In the genomic region with DNA sequence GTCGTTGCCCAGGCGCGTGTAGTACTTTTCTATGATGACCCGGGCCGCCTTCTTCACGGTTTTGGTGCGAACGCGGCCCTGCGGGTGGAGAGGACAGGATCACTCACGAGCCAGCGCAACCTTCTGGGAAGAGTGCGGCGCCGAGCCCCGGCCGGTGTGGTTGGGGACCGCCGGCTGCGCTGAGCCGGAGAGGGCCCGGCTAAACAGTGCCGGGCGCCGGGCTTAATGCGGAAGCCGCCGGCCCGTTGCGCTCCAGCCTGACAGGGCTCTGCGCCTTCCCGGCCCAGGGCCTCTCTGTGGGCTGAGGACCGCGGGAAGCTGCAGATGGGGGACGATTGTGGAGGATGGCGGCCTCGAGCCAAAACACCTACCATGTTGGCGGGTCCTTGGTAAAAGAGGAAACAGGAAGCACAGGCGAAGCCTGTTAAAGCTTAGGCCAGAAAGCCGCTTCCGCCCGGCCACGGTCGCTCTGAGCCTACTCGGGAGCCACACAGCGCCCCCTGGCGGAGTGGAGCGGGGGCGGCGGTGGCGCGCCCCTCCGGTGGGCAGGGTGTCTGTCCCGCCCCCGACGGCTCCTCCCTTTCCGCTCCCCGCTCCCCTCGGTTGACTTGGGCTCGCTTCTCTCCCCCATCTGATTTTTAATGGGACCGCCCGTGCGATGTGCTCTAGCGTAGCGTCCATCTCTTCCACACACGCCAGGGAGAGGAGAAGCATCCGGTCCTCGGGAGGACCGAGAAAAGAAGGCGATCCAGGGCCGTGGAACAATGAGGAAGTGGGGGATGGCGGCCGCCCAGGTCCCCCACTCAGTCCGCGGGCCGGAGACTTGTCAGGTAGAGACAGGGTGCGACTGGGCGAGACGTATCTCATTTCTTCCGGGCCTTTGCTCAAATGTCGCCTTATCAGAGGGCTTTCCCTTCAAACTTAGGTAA, we compare ENCODE assay signal across 8 cellular contexts. TPM values are rescaled to one million over a fixed set of nuclear protein-coding genes. Genes with fewer than 3 reads are reported as not detected.
DNase-seq lines count a peak whose midpoint lies in the region; ATAC-seq and TF ChIP-seq lines count a peak whose summit lies in the region.

Gene RPS17, minus strand, starts transcription at position 403 of the 929 bp plus-strand sequence. Its CDS starts 29 bp downstream, at position 374.

- H3K4me2 ChIP-seq in HCT116 (ENCODE audit: low read length), result peak within 1 kb of the TSS; percentile 98

- RAD21 ChIA-PET in HCT116 (lab: Charles Lee; ENCODE audit: low non-redundant PET in 1 of 2, low total read pairs in 2 of 2, uncharacterized antibody in 2 of 2, unreplicated experiment in 2 of 2), result interaction anchor here in 1 of 2 experiments (1.6 kb wide), 1 partner anchor 210 kb away, joined by 4 read pairs; no protein-coding TSS in a partner anchor

- H3K79me2 ChIP-seq in HCT116 (ENCODE audit: insufficient read depth, low read length), result peaks cover 42% of the 10 kb centered on the region

- peaks cover 8% of the 10 kb centered on the region for H3K9me3 Mint-ChIP-seq in glutamatergic neuron (ENCODE audit: unreplicated experiment)

- H3K27ac Mint-ChIP-seq in glutamatergic neuron (ENCODE audit: unreplicated experiment), result peak within 1 kb of the TSS; percentile 94

- no peaks in the 10 kb centered on the region for H3K9me2 ChIP-seq in HCT116 (ENCODE audit: insufficient read depth)

- CTCF ChIA-PET in HCT116 (lab: Charles Lee), result interaction anchor here (0.8 to 2.9 kb wide), 4 partner anchors 8 to 471 kb away, joined by 3 to 22 read pairs (median 3); no protein-coding TSS in a partner anchor

- H3K36me3 ChIP-seq in HCT116 (ENCODE audit: control insufficient read depth in 1 of 2, insufficient read depth in 2 of 2, low read length in 2 of 2), result peaks cover 27 to 45% of the 10 kb centered on the region in 2 experiments

- H3K9me3 ChIP-seq in HCT116 (ENCODE audit: control insufficient read depth in 1 of 2, insufficient read depth in 1 of 2, low read depth in 1 of 2, low read length in 2 of 2), result no peaks in the 10 kb centered on the region

- peak within 1 kb of the TSS; percentile 96 for H3K4me3 Mint-ChIP-seq in glutamatergic neuron (ENCODE audit: unreplicated experiment)

- peak; percentile 90 for ATAC-seq in HCT116

- TF ChIP-seq POLR2A in HCT116 (IDR thresholded peaks at IDR 0.05; ENCODE audit: borderline replicate concordance, extremely low read depth, insufficient read depth, insufficient read length), result peak; percentile 96

- peaks cover 4% of the 10 kb centered on the region; the same call in 1 of the 2 replicates for H3K27me3 ChIP-seq in HCT116 (ENCODE audit: insufficient read depth, low read length)

- H4K20me1 ChIP-seq in HCT116 (ENCODE audit: insufficient read depth), result peaks cover 23% of the 10 kb centered on the region; the same call in 1 of the 2 replicates

- peak; percentile 39 for TF ChIP-seq RAD21 in HCT116 (IDR thresholded peaks at IDR 0.05; ENCODE audit: low read depth)

- peak within 1 kb of the TSS; percentile 85 for H3K27ac ChIP-seq in HCT116 (ENCODE audit: low read depth, low read length)

- intact Hi-C loops in HCT116 (cut with micrococcal nuclease), result loop anchor here (1.0 to 5.0 kb wide), 2 partner anchors 210 to 267 kb away; partner anchors contain the start of genes FSD2 and WHAMM
- intact Hi-C loops in posterior cingulate gyrus (cut with DNase I), result loop anchor here (5.0 kb wide), 3 partner anchors 107 to 212 kb away; partner anchors contain the start of genes AP3B2 and CPEB1

- H2AFZ ChIP-seq in HCT116 (ENCODE audit: low read depth, low read length, poor library complexity, severe bottlenecking), result no peak within 1 kb of the TSS

- peak; percentile 85 to 97 (median 94) for TF ChIP-seq CTCF in HCT116 (IDR thresholded peaks at IDR 0.05 in 2 of 3, conservative IDR thresholded peaks at IDR 0.05 in 1 of 3; ENCODE audit: borderline replicate concordance in 1 of 3, insufficient read depth in 1 of 3, low read depth in 2 of 3, low read length in 2 of 3)
- peak; percentile 100 for TF ChIP-seq CTCF in glutamatergic neuron (IDR thresholded peaks at IDR 0.05; ENCODE audit: partially characterized antibody, unreplicated experiment)

- H3K4me1 Mint-ChIP-seq in glutamatergic neuron (ENCODE audit: low read depth, unreplicated experiment), result peaks cover 3% of the 10 kb centered on the region

- DNase-seq in GM04504 (ENCODE audit: low read depth) (peak; percentile 91), HCT116 (ENCODE audit: low read depth, low spot score) (peak; percentile 91), NCI-H460 (ENCODE audit: extremely low read depth, low read depth) (peak; percentile 91), glutamatergic neuron (peak; percentile 98), posterior cingulate gyrus (peak; percentile 88 to 99 (median 94)), ureter (ENCODE audit: low spot score) (peak; percentile 97), NCI-H2107 treated with DMSO at 0.1 percent for 48 hours (lab: John Stamatoyannopoulos, UW; ENCODE audit: unreplicated experiment) (no peak)
- peak; percentile 99 for DNase-seq in activated gamma-delta T cell treated with anti-CD3 and anti-CD28 coated beads, Interleukin-2, amount 50 U/mL, for 16 hours (ENCODE audit: low read depth)

- H3K27me3 Mint-ChIP-seq in glutamatergic neuron (ENCODE audit: unreplicated experiment), result peaks cover 5% of the 10 kb centered on the region

- POLR2A ChIA-PET in HCT116 (lab: Charles Lee), result interaction anchor here (0.8 to 1.9 kb wide), 10 partner anchors 9 to 471 kb away, joined by 3 to 22 read pairs (median 4); partner anchors contain the start of genes C15orf40 and RAMAC

- peak within 1 kb of the TSS; percentile 100 for H3K9ac ChIP-seq in HCT116 (ENCODE audit: low read length)

- no TSS peak for BruUV-seq in HCT116 (replicated peaks; lab: Mats Ljungman, UMichigan)

- H3K36me3 Mint-ChIP-seq in glutamatergic neuron (ENCODE audit: unreplicated experiment), result no peaks in the 10 kb centered on the region

- H3K4me3 ChIP-seq in HCT116 (replicated peaks in 1 of 2; ENCODE audit: low read depth in 1 of 2, low read length in 2 of 2), result peak within 1 kb of the TSS; percentile 84 to 100

- H3K4me1 ChIP-seq in HCT116 (ENCODE audit: control insufficient read depth in 1 of 2, insufficient read depth in 2 of 2, low read length in 2 of 2), result peaks cover 0 to 18% of the 10 kb centered on the region in 2 experiments; a peak in 3 of 4 replicates

TF ChIP-seq in HCT116, 20 proteins besides CTCF, POLR2A, EP300 and RAD21 (continues in another document):
- no peak; the same call in 1 of the 2 replicates for TF ChIP-seq JUND (IDR thresholded peaks at IDR 0.05)
- TF ChIP-seq EZH2phosphoT487 (IDR thresholded peaks at IDR 0.05; ENCODE audit: borderline replicate concordance), result no peak
- TF ChIP-seq TCF7L2 (IDR thresholded peaks at IDR 0.05; ENCODE audit: borderline replicate concordance, extremely low read depth, insufficient read depth, insufficient read length), result peak; percentile 67
- TF ChIP-seq ELF1 (IDR thresholded peaks at IDR 0.05; ENCODE audit: borderline replicate concordance, low read depth), result peak; percentile 96; the same call in 1 of the 2 replicates
- TF ChIP-seq, protein P1, sequence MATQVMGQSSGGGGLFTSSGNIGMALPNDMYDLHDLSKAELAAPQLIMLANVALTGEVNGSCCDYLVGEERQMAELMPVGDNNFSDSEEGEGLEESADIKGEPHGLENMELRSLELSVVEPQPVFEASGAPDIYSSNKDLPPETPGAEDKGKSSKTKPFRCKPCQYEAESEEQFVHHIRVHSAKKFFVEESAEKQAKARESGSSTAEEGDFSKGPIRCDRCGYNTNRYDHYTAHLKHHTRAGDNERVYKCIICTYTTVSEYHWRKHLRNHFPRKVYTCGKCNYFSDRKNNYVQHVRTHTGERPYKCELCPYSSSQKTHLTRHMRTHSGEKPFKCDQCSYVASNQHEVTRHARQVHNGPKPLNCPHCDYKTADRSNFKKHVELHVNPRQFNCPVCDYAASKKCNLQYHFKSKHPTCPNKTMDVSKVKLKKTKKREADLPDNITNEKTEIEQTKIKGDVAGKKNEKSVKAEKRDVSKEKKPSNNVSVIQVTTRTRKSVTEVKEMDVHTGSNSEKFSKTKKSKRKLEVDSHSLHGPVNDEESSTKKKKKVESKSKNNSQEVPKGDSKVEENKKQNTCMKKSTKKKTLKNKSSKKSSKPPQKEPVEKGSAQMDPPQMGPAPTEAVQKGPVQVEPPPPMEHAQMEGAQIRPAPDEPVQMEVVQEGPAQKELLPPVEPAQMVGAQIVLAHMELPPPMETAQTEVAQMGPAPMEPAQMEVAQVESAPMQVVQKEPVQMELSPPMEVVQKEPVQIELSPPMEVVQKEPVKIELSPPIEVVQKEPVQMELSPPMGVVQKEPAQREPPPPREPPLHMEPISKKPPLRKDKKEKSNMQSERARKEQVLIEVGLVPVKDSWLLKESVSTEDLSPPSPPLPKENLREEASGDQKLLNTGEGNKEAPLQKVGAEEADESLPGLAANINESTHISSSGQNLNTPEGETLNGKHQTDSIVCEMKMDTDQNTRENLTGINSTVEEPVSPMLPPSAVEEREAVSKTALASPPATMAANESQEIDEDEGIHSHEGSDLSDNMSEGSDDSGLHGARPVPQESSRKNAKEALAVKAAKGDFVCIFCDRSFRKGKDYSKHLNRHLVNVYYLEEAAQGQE (IDR thresholded peaks at IDR 0.05; ENCODE audit: low read depth), result no peak
- no peak for TF ChIP-seq EZH2 (IDR thresholded peaks at IDR 0.05)
- peak; percentile 73 for TF ChIP-seq EGR1 (IDR thresholded peaks at IDR 0.05; ENCODE audit: low read depth)
- peak; percentile 80 for TF ChIP-seq SP1 (IDR thresholded peaks at IDR 0.05; ENCODE audit: low read depth)
- no peak for TF ChIP-seq SRF (IDR thresholded peaks at IDR 0.05; ENCODE audit: low read depth)
- peak; percentile 60 for TF ChIP-seq ZBTB33 (IDR thresholded peaks at IDR 0.05; ENCODE audit: extremely low read depth, insufficient replicate concordance, low read length)
- no peak for TF ChIP-seq FOSL1 (IDR thresholded peaks at IDR 0.05; ENCODE audit: low read depth)

RNA-seq across cellular contexts. Expression of gene RPS17, which starts in this region (rescaled TPM):
- 2,385 TPM for total RNA-seq in HCT116 (2021; ENCODE audit: unreplicated experiment)
- 4,127 and 4,281 TPM in 2 replicates for polyA plus RNA-seq in HCT116 (2012)
- 5,598 and 6,143 TPM in 2 replicates for total RNA-seq in NCI-H460 (2014; rRNA removed; shearing (Covaris generic))
- polyA plus RNA-seq in NCI-H460 (2014; cell fraction: nucleus; rRNA removed), result 4,011 and 4,604 TPM in 2 replicates
- total RNA-seq in glutamatergic neuron (ENCODE audit: unreplicated experiment), result 874 TPM
- total RNA-seq in ureter, result 1,866 TPM
